ENCODE assay signal across 6 cellular contexts in genomic region chr1:1274299-1274930, GRCh38. TPM values are rescaled to one million over a fixed set of nuclear protein-coding genes. Genes with fewer than 3 reads are reported as not detected.
DNase-seq lines count a peak whose midpoint lies in the region; ATAC-seq and TF ChIP-seq lines count a peak whose summit lies in the region.

No MANE protein-coding gene starts in this region.

- ATAC-seq in PC-3 (no peak), GM19351 (IDR thresholded peaks at IDR 0.05; ENCODE audit: unreplicated experiment) (no peak), HG02571 (IDR thresholded peaks at IDR 0.05; ENCODE audit: unreplicated experiment) (no peak)

- peak overlapping the region; percentile 98 for H3K9ac ChIP-seq in PC-3 (ENCODE audit: low read length)

- peaks cover 3% of the 10 kb centered on the region for H3F3A ChIP-seq in PC-3 (ENCODE audit: low read length, unreplicated experiment)

- H3K27ac ChIP-seq in PC-3 (ENCODE audit: low read length): peak overlapping the region; percentile 23; the same call in 1 of the 2 replicates
- H3K27ac ChIP-seq in iPS DF 6.9 (ENCODE audit: low read length): no peak overlapping the region

- intact Hi-C loops in PC-3 (cut with micrococcal nuclease): no loop called here

- H4K20me1 ChIP-seq in PC-3 (ENCODE audit: low read length): peaks cover 12% of the 10 kb centered on the region

- H3K4me1 ChIP-seq in BE2C: no peaks in the 10 kb centered on the region
- peaks cover 29% of the 10 kb centered on the region for H3K4me1 ChIP-seq in PC-3 (ENCODE audit: insufficient read depth, low read length)
- peaks cover 7% of the 10 kb centered on the region; the same call in 1 of the 2 replicates for H3K4me1 ChIP-seq in iPS DF 6.9 (ENCODE audit: control insufficient read depth, insufficient read depth, low read length)

- H3K4me3 ChIP-seq in BE2C (ENCODE audit: low read depth, low read length) (peak overlapping the region; percentile 62), PC-3 (ENCODE audit: low read length) (peak overlapping the region; percentile 96), iPS DF 6.9 (ENCODE audit: low read length) (peak overlapping the region; percentile 52; the same call in 1 of the 2 replicates)

- no peak for DNase-seq in BE2C
- DNase-seq in PC-3: no peak
- DNase-seq in iPS DF 6.9 (ENCODE audit: low read depth, low spot score): no peak
- DNase-seq in activated gamma-delta T cell (lab: John Stamatoyannopoulos, UW): no peak

- TF ChIP-seq CTCF in BE2C (IDR thresholded peaks at IDR 0.05; ENCODE audit: low read depth, low read length) (no peak), PC-3 (conservative IDR thresholded peaks at IDR 0.05; ENCODE audit: low read depth, low read length) (no peak)

- POLR2A ChIA-PET in PC-3 (lab: Charles Lee; ENCODE audit: unreplicated experiment): interaction anchor here (0.6 kb wide), 1 partner anchor 9 kb away, joined by 3 read pairs; no protein-coding TSS in a partner anchor

- no CpG with 5 or more reads among the region's 31 CpGs for WGBS in iPS DF 6.9 (ENCODE audit: insufficient coverage, insufficient read length)

- H3K9me3 ChIP-seq in BE2C: no peaks in the 10 kb centered on the region
- no peaks in the 10 kb centered on the region for H3K9me3 ChIP-seq in PC-3 (ENCODE audit: low read length)
- H3K9me3 ChIP-seq in iPS DF 6.9 (ENCODE audit: control insufficient read depth, insufficient read depth, low read length): no peaks in the 10 kb centered on the region

- H3K27me3 ChIP-seq in BE2C (no peaks in the 10 kb centered on the region), PC-3 (ENCODE audit: low read length) (no peaks in the 10 kb centered on the region), iPS DF 6.9 (ENCODE audit: control insufficient read depth, insufficient read depth, low read length) (no peaks in the 10 kb centered on the region)

- BruUV-seq in PC-3 (replicated peaks; lab: Mats Ljungman, UMichigan): no TSS peak

- peak overlapping the region; percentile 99 for H3K4me2 ChIP-seq in PC-3 (ENCODE audit: low read length)

- CTCF ChIA-PET in PC-3 (lab: Charles Lee): interaction anchor here (0.6 kb wide), 1 partner anchor 43 kb away, joined by 5 read pairs; no protein-coding TSS in a partner anchor

- H2AFZ ChIP-seq in PC-3 (ENCODE audit: low read length): peak overlapping the region; percentile 78

- H3K9me2 ChIP-seq in PC-3 (replicated peaks; ENCODE audit: low read length): no peaks in the 10 kb centered on the region

- H3K36me3 ChIP-seq in BE2C: peaks cover 12% of the 10 kb centered on the region
- H3K36me3 ChIP-seq in PC-3 (ENCODE audit: low read depth, low read length): peaks cover 13% of the 10 kb centered on the region; the same call in 1 of the 2 replicates
- no peaks in the 10 kb centered on the region; the same call in 1 of the 2 replicates for H3K36me3 ChIP-seq in iPS DF 6.9 (ENCODE audit: control insufficient read depth, insufficient read depth, low read length)

- peaks cover 50% of the 10 kb centered on the region for H3K79me2 ChIP-seq in PC-3 (ENCODE audit: low read length)

RNA-seq across cellular contexts. Expression of gene UBE2J2, which starts 0.8 kb away (rescaled TPM):
- 166 TPM for polyA plus RNA-seq in BE2C (2012; ENCODE audit: insufficient read depth, insufficient read length, low read depth)
- 182 and 200 TPM in 2 replicates for total RNA-seq in PC-3 (2014; rRNA removed)

RNA-seq across cellular contexts. Expression of gene SCNN1D, which starts 5.8 kb away (rescaled TPM):
- 5.7 TPM for polyA plus RNA-seq in BE2C (2012; ENCODE audit: insufficient read depth, insufficient read length, low read depth)
- 4.2 and 5.3 TPM in 2 replicates for total RNA-seq in PC-3 (2014; rRNA removed)

RNA-seq across cellular contexts. Expression of gene C1QTNF12, which starts 27.9 kb away (rescaled TPM):
- polyA plus RNA-seq in BE2C (2012; ENCODE audit: insufficient read depth, insufficient read length, low read depth): 8.4 TPM
- total RNA-seq in PC-3 (2014; rRNA removed): 2.8 and 3.9 TPM in 2 replicates

RNA-seq across cellular contexts. Expression of gene ACAP3, which starts 33.3 kb away (rescaled TPM):
- polyA plus RNA-seq in BE2C (2012; ENCODE audit: insufficient read depth, insufficient read length, low read depth): 526 TPM
- 116 and 178 TPM in 2 replicates for total RNA-seq in PC-3 (2014; rRNA removed)

RNA-seq across cellular contexts. Expression of gene PUSL1, which starts 34.0 kb away (rescaled TPM):
- 58.9 TPM for polyA plus RNA-seq in BE2C (2012; ENCODE audit: insufficient read depth, insufficient read length, low read depth)
- 132 and 142 TPM in 2 replicates for total RNA-seq in PC-3 (2014; rRNA removed)
